Comparison of ENCODE assay signal across 15 cellular contexts in the genomic region with DNA sequence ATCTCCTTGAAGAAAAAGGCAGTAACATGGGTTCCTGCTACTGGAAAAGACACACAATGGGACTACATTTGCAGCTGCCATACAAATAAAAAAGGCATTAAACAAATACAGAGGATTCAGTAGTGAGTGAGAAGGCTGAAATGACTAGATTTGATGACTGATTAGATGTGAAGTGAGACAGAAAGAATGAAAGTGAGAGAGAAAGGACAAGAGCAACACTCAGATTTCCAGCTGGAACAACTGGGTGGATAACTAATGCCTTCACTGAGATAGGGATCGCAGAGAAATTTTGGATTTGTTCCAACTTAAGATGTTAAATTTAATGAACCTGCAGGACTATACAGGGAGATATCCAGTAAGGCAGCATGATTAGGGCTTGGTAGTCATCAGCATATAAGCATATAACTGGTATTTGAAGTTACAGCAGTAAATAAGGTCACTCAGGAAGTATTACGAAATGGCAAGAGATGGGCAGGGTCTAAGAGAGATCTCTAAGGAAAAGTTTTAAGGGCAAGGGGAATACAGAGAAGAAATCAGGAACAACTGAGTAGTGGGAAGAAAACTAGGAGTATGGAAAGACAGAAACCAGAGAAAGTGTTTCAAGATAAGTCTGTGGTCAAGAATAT. TPM values are rescaled to one million over a fixed set of nuclear protein-coding genes. Genes with fewer than 3 reads are reported as not detected.
DNase-seq lines count a peak whose midpoint lies in the region; ATAC-seq and TF ChIP-seq lines count a peak whose summit lies in the region.
"Had no signal": no experiment of that assay in that cellular context is flagged by ENCODE, and none has a peak within 500 bp of the region (broad histone marks: within the 10 kb centered on the region; RNA-seq: fewer than 3 reads in every experiment).

No MANE protein-coding gene starts in this region.

- no peak for DNase-seq in natural killer cell treated with Interleukin-12 subunit alpha and Interleukin-12 subunit beta and Interleukin-15 and Interleukin-18, amount 100 ng/mL, for 72 hours (ENCODE audit: low spot score)
- no peak for DNase-seq in natural killer cell
- DNase-seq in naive B cell: no peak
- DNase-seq in AG20443 (ENCODE audit: low spot score): no peak
- DNase-seq in NCI-H526 (lab: John Stamatoyannopoulos, UW): no peak
- no peak for DNase-seq in islet precursor cell
- DNase-seq: activated CD4-positive, alpha-beta T cell treated with anti-CD3 and anti-CD28 coated beads, Interleukin-2, amount 50 U/mL, for 1 hour; DMS153; H7; NCI-H187 treated with DMSO at 0.1 percent for 48 hours; NCI-H69; nucleus accumbens; stomach had no signal

- no peaks in the 10 kb centered on the region for H3K9me3 Mint-ChIP-seq in natural killer cell treated with Interleukin-12 subunit alpha and Interleukin-12 subunit beta and Interleukin-15 and Interleukin-18, amount 100 ng/mL, for 72 hours
- H3K9me3 Mint-ChIP-seq in natural killer cell (no peaks in the 10 kb centered on the region), naive B cell (no peaks in the 10 kb centered on the region)
- no peaks in the 10 kb centered on the region for H3K9me3 Mint-ChIP-seq in activated T-helper 17 cell treated with anti-CD3 and anti-CD28 coated beads, Interleukin-2, amount 50 U/mL, for 72 hours

- peaks cover 15 to 28% of the 10 kb centered on the region in 2 donors for H3K4me1 Mint-ChIP-seq in natural killer cell treated with Interleukin-12 subunit alpha and Interleukin-12 subunit beta and Interleukin-15 and Interleukin-18, amount 100 ng/mL, for 72 hours (ENCODE audit: low read depth in 2 of 2)
- H3K4me1 Mint-ChIP-seq in natural killer cell: peaks cover 22 to 28% of the 10 kb centered on the region in 2 donors
- peaks cover 23% of the 10 kb centered on the region for H3K4me1 Mint-ChIP-seq in activated T-helper 17 cell treated with anti-CD3 and anti-CD28 coated beads, Interleukin-2, amount 50 U/mL, for 72 hours
- H3K4me1 Mint-ChIP-seq in naive B cell: peaks cover 27 to 55% (median 33%) of the 10 kb centered on the region in 3 donors

- intact Hi-C loops in natural killer cell (cut with micrococcal nuclease): no loop called here

- ATAC-seq in natural killer cell treated with Interleukin-12 subunit alpha and Interleukin-12 subunit beta and Interleukin-15 and Interleukin-18, amount 100 ng/mL, for 72 hours: peak in 1 of 2 donors; percentile 60
- ATAC-seq in natural killer cell (no peak), naive B cell (ENCODE audit: low read depth in 2 of 2) (no peak), HG02798 (IDR thresholded peaks at IDR 0.05; ENCODE audit: poor library complexity, unreplicated experiment) (no peak)
- ATAC-seq in activated T-helper 17 cell treated with anti-CD3 and anti-CD28 coated beads, Interleukin-2, amount 50 U/mL, for 72 hours (replicated peaks): peak; percentile 58

- H3K27ac Mint-ChIP-seq in natural killer cell treated with Interleukin-12 subunit alpha and Interleukin-12 subunit beta and Interleukin-15 and Interleukin-18, amount 100 ng/mL, for 72 hours: peak overlapping the region in 1 of 2 donors; percentile 3
- H3K27ac Mint-ChIP-seq in natural killer cell: peak overlapping the region in 1 of 2 donors; percentile 11
- H3K27ac Mint-ChIP-seq in activated T-helper 17 cell treated with anti-CD3 and anti-CD28 coated beads, Interleukin-2, amount 50 U/mL, for 72 hours: peak overlapping the region; percentile 18
- H3K27ac Mint-ChIP-seq in naive B cell: peak overlapping the region in 4 of 6 donors; percentile 5 to 76 (median 32)

- no peak for TF ChIP-seq CTCF in natural killer cell (IDR thresholded peaks at IDR 0.05)

- H3K27me3 Mint-ChIP-seq in natural killer cell treated with Interleukin-12 subunit alpha and Interleukin-12 subunit beta and Interleukin-15 and Interleukin-18, amount 100 ng/mL, for 72 hours: no peaks in the 10 kb centered on the region
- no peaks in the 10 kb centered on the region for H3K27me3 Mint-ChIP-seq in natural killer cell (ENCODE audit: low read depth in 2 of 2)
- no peaks in the 10 kb centered on the region for H3K27me3 Mint-ChIP-seq in activated T-helper 17 cell treated with anti-CD3 and anti-CD28 coated beads, Interleukin-2, amount 50 U/mL, for 72 hours
- H3K27me3 Mint-ChIP-seq in naive B cell: no peaks in the 10 kb centered on the region

- H3K36me3 Mint-ChIP-seq in natural killer cell treated with Interleukin-12 subunit alpha and Interleukin-12 subunit beta and Interleukin-15 and Interleukin-18, amount 100 ng/mL, for 72 hours: no peaks in the 10 kb centered on the region
- H3K36me3 Mint-ChIP-seq in natural killer cell: no peaks in the 10 kb centered on the region
- H3K36me3 Mint-ChIP-seq in activated T-helper 17 cell treated with anti-CD3 and anti-CD28 coated beads, Interleukin-2, amount 50 U/mL, for 72 hours (ENCODE audit: low read depth): peaks cover 14% of the 10 kb centered on the region
- H3K36me3 Mint-ChIP-seq in naive B cell: peaks cover 0 to 6% of the 10 kb centered on the region in 2 donors

- peak overlapping the region; percentile 11 for H3K4me3 Mint-ChIP-seq in natural killer cell treated with Interleukin-12 subunit alpha and Interleukin-12 subunit beta and Interleukin-15 and Interleukin-18, amount 100 ng/mL, for 72 hours
- H3K4me3 Mint-ChIP-seq in natural killer cell: no peak overlapping the region
- no peak overlapping the region for H3K4me3 Mint-ChIP-seq in activated T-helper 17 cell treated with anti-CD3 and anti-CD28 coated beads, Interleukin-2, amount 50 U/mL, for 72 hours
- H3K4me3 Mint-ChIP-seq in naive B cell: no peak overlapping the region

RNA-seq across cellular contexts. Expression of a gene that starts 8.1 kb away (rescaled TPM):
- 10 to 100 TPM; 13.3 to 15.2 TPM for total RNA-seq in natural killer cell treated with Interleukin-12 subunit alpha and Interleukin-12 subunit beta and Interleukin-15 and Interleukin-18, amount 100 ng/mL, for 72 hours
- total RNA-seq in natural killer cell: 10 to 100 TPM in 2 of 3 donors, 1 to 10 TPM in 1; 8.9 to 16.0 (median 11.4) TPM
- total RNA-seq in activated T-helper 17 cell treated with anti-CD3 and anti-CD28 coated beads, Interleukin-2, amount 50 U/mL, for 72 hours: 10 to 100 TPM in 1 of 2 donors, 1 to 10 TPM in 1; 6.8 to 13.2 TPM
- polyA plus RNA-seq in naive B cell (ENCODE audit: low read depth in 6 of 6): 10 to 100 TPM; 14.3 to 22.6 (median 17.0) TPM
